ENCODE assay signal across 1 cellular context in genomic region chr7:157020514-157021070, GRCh38.
TF ChIP-seq lines count a peak whose summit lies in the region.

No MANE protein-coding gene starts in this region.

TF ChIP-seq in K562, 482 proteins besides CTCF, POLR2A, EP300 and RAD21 (continued from another document):
- TF ChIP-seq CBX8 (IDR thresholded peaks at IDR 0.05; ENCODE audit: borderline replicate concordance, extremely low read depth, low read depth, low read length, poor library complexity, severe bottlenecking), result peak; percentile 56
- TF ChIP-seq PCBP1 (IDR thresholded peaks at IDR 0.05; ENCODE audit: low read depth, low read length, poor library complexity, severe bottlenecking), result peak; percentile 44
- no peak for TF ChIP-seq ZNF395 (CRISPR knock-in tag; IDR thresholded peaks at IDR 0.05)
